ENCODE assay signal across 21 cellular contexts in genomic region chr4:142238589-142238988, GRCh38.
DNase-seq lines count a peak whose midpoint lies in the region; TF ChIP-seq lines count a peak whose summit lies in the region.
"Had no signal": no experiment of that assay in that cellular context is flagged by ENCODE, and none has a peak within 500 bp of the region (broad histone marks: within the 10 kb centered on the region; RNA-seq: fewer than 3 reads in every experiment).

No MANE protein-coding gene starts in this region.

- H3K4me3 ChIP-seq in ACC112 (ENCODE audit: low read depth, low read length), result no peak overlapping the region
- H3K4me3 ChIP-seq in adipocyte (ENCODE audit: low read length), result no peak overlapping the region
- H3K4me3 ChIP-seq in fibroblast of the aortic adventitia (ENCODE audit: low read depth, low read length), result no peak overlapping the region
- no peak overlapping the region for H3K4me3 ChIP-seq in Karpas-422 (ENCODE audit: low read length)
- H3K4me3 ChIP-seq: prostate gland had no signal

- H3K4me2 ChIP-seq in Karpas-422 (ENCODE audit: low read depth, low read length, poor library complexity, severe bottlenecking), result no peak overlapping the region

- H3K9me2 ChIP-seq in Karpas-422 (replicated peaks; ENCODE audit: insufficient read depth, low read length), result no peaks in the 10 kb centered on the region

- H3K27ac ChIP-seq in ACC112 (ENCODE audit: low read depth, low read length), result peak overlapping the region; percentile 49
- no peak overlapping the region for H3K27ac ChIP-seq in Karpas-422 (ENCODE audit: low read length)
- H3K27ac ChIP-seq: prostate gland had no signal

- TF ChIP-seq CTCF in fibroblast of the aortic adventitia (IDR thresholded peaks at IDR 0.05; ENCODE audit: insufficient read depth, low read length), result no peak

- no peaks in the 10 kb centered on the region for H4K20me1 ChIP-seq in Karpas-422 (ENCODE audit: insufficient read depth, low read depth, low read length)

- H3K36me3 ChIP-seq in ACC112 (ENCODE audit: insufficient read depth, low read length) (peaks cover 5% of the 10 kb centered on the region; the same call in 1 of the 2 replicates), adipocyte (ENCODE audit: control insufficient read depth, insufficient read depth, low read length, severe bottlenecking) (no peaks in the 10 kb centered on the region), Karpas-422 (ENCODE audit: insufficient read depth, low read length) (no peaks in the 10 kb centered on the region)
- H3K36me3 ChIP-seq: prostate gland had no signal

- H3K79me2 ChIP-seq in ACC112 (ENCODE audit: control insufficient read depth, insufficient read depth, low read length, unreplicated experiment) (no peaks in the 10 kb centered on the region), Karpas-422 (ENCODE audit: low read length) (no peaks in the 10 kb centered on the region)

- H3K27me3 ChIP-seq in ACC112 (ENCODE audit: insufficient read depth, low read length) (no peaks in the 10 kb centered on the region), adipocyte (replicated peaks; ENCODE audit: control insufficient read depth, insufficient read depth, low read length) (no peaks in the 10 kb centered on the region), Karpas-422 (ENCODE audit: low read length) (no peaks in the 10 kb centered on the region)

- H3K4me1 ChIP-seq in ACC112 (ENCODE audit: control insufficient read depth, insufficient read depth, low read length, unreplicated experiment) (peaks cover 15% of the 10 kb centered on the region), adipocyte (ENCODE audit: control insufficient read depth, insufficient read depth, low read length) (peaks cover 35% of the 10 kb centered on the region), Karpas-422 (ENCODE audit: low read length) (no peaks in the 10 kb centered on the region)
- H3K4me1 ChIP-seq: prostate gland had no signal

- DNase-seq in ELR (ENCODE audit: low read depth) (peak; percentile 46), adipocyte (ENCODE audit: low read depth) (peak; percentile 32), fibroblast of the aortic adventitia (ENCODE audit: low read depth) (peak; percentile 47), dermis blood vessel endothelial cell (no peak), amygdala (lab: John Stamatoyannopoulos, UW) (no peak), Karpas-422 (no peak), G401 (ENCODE audit: low spot score) (no peak)
- DNase-seq: ACHN; activated CD4-positive, alpha-beta T cell treated with anti-CD3 and anti-CD28 coated beads for 36 hours; activated CD8-positive, alpha-beta memory T cell treated with anti-CD3 and anti-CD28 coated beads, Interleukin-2, amount 50 U/mL, for 4 hours; activated naive CD4-positive, alpha-beta T cell treated with anti-CD3 and anti-CD28 coated beads, Interleukin-2, amount 50 U/mL, for 16 hours; central memory CD4-positive, alpha-beta T cell; effector memory CD8-positive, alpha-beta T cell; MV-4-11; natural killer cell; NCI-H2081 treated with DMSO at 0.1 percent for 48 hours; NCI-H526; stimulated activated naive CD8-positive, alpha-beta T cell treated with anti-CD3 and anti-CD28 coated beads, Interleukin-15, Interleukin-2, amounts not matched to agents 100 U/mL and 50 U/mL, for 24 hours; T-helper 9 cell had no signal

- H3K9ac ChIP-seq in adipocyte (ENCODE audit: low read length) (no peak overlapping the region), Karpas-422 (ENCODE audit: low read length) (no peak overlapping the region)

- in situ Hi-C loops in G401 (cut with HindIII; ENCODE audit: low sequenced_read_pairs), result no loop called here

- H3K9me3 ChIP-seq in adipocyte (ENCODE audit: control insufficient read depth, low read length), result no peaks in the 10 kb centered on the region
- no peaks in the 10 kb centered on the region for H3K9me3 ChIP-seq in Karpas-422 (ENCODE audit: low read length)
- H3K9me3 ChIP-seq: prostate gland had no signal

- H2AFZ ChIP-seq in ACC112 (ENCODE audit: low read length, unreplicated experiment) (no peak overlapping the region), Karpas-422 (ENCODE audit: low read length) (no peak overlapping the region)

Comparison
In these comparisons a context has a peak if more than half of its experiments do, and no peak if none do; other contexts are left out.
1. DNase-seq: peak in ELR (single experiment), adipocyte (single experiment) and fibroblast of the aortic adventitia (single experiment); none in dermis blood vessel endothelial cell (single experiment), amygdala (0 of 56), Karpas-422 (single experiment) and G401 (single experiment).